ENCODE assay signal across 1 cellular context in the genomic region with DNA sequence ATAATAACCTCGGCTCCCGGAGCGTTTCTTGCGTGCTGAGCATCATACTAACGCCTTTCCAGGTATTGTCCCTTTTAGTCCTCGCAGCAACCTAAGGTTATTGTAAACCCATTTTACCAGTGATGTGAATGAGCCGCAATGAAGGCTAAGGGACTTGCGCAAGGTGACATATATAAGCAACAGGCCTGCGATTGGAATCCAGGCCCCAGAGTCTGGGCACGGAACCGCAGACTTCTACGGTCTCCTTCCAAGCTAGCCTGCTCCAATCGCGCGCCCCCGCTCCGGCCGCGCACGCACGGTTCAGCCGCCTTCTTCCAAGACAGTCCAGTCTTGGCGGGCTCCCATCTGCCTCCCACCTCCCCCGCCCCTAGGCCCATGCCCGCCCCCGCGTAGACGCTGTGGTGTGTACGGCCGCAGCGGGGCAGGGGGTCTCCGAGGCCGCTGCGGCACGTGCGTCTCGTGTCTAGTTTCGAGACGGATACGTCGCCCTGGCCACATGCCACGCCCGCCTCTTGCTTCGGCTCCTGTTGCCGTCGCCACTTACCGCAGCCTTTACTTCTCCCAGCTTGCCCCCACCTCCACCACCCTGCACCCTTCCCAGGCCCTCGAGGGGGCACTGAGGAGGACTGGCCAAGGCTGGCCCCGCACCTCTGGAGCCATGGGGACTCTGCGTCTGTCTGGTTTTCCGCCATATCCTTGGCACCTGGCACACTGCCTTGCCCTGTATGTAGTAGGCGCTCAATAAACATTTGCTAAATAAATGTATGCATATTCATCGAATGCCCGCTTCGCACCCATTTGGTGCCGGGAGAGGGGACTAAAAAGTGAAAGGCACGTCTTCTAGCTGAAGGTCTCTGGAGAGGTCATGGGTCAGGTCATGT.
TF ChIP-seq lines count a peak whose summit lies in the region.

No MANE protein-coding gene starts in this region.

TF ChIP-seq in H1, 55 proteins besides CTCF, POLR2A, EP300 and RAD21:
- TF ChIP-seq CEBPB (IDR thresholded peaks at IDR 0.05; ENCODE audit: low read depth, low read length) (peak; percentile 51; the same call in 1 of the 2 replicates), SP4 (IDR thresholded peaks at IDR 0.05; ENCODE audit: low read length) (0 out of 2 replicates have a peak, but pooled peaks have one; percentile 37), NRF1 (IDR thresholded peaks at IDR 0.05; ENCODE audit: low read depth, low read length) (peak; percentile 7; the same call in 1 of the 2 replicates), RBBP5 (IDR thresholded peaks at IDR 0.05; ENCODE audit: borderline replicate concordance, low read depth, low read length) (0 out of 2 replicates have a peak, but pooled peaks have one; percentile 0), RNF2 (IDR thresholded peaks at IDR 0.05; ENCODE audit: borderline replicate concordance, low read depth, low read length, missing control alignments, poor library complexity, severe bottlenecking) (peak; percentile 40), KDM4A (IDR thresholded peaks at IDR 0.05; ENCODE audit: low read depth, low read length, severe bottlenecking) (peak; percentile 39), SIN3A (conservative IDR thresholded peaks at IDR 0.05 in 1 of 2, IDR thresholded peaks at IDR 0.05 in 1 of 2; ENCODE audit: low read depth in 1 of 2, low read length in 2 of 2) (0 out of 4 replicates have a peak, but pooled peaks of 1 of the 2 experiments have one; percentile 40), RFX5 (IDR thresholded peaks at IDR 0.05; ENCODE audit: borderline replicate concordance, low read depth, low read length) (no peak), TEAD4 (IDR thresholded peaks at IDR 0.05; ENCODE audit: low read depth, low read length) (no peak)
- TF ChIP-seq, protein P1, sequence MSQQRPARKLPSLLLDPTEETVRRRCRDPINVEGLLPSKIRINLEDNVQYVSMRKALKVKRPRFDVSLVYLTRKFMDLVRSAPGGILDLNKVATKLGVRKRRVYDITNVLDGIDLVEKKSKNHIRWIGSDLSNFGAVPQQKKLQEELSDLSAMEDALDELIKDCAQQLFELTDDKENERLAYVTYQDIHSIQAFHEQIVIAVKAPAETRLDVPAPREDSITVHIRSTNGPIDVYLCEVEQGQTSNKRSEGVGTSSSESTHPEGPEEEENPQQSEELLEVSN (IDR thresholded peaks at IDR 0.05), result peak; percentile 93
- TF ChIP-seq, protein P2, sequence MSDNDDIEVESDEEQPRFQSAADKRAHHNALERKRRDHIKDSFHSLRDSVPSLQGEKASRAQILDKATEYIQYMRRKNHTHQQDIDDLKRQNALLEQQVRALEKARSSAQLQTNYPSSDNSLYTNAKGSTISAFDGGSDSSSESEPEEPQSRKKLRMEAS (IDR thresholded peaks at IDR 0.05), result peak; percentile 97
- TF ChIP-seq, protein P3, sequence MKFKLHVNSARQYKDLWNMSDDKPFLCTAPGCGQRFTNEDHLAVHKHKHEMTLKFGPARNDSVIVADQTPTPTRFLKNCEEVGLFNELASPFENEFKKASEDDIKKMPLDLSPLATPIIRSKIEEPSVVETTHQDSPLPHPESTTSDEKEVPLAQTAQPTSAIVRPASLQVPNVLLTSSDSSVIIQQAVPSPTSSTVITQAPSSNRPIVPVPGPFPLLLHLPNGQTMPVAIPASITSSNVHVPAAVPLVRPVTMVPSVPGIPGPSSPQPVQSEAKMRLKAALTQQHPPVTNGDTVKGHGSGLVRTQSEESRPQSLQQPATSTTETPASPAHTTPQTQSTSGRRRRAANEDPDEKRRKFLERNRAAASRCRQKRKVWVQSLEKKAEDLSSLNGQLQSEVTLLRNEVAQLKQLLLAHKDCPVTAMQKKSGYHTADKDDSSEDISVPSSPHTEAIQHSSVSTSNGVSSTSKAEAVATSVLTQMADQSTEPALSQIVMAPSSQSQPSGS (IDR thresholded peaks at IDR 0.05; ENCODE audit: low read length), result no peak
